Comparison of ENCODE assay signal across 9 cellular contexts in genomic region chr11:33891714-33892327, GRCh38. TPM values are rescaled to one million over a fixed set of nuclear protein-coding genes. Genes with fewer than 3 reads are reported as not detected.
DNase-seq lines count a peak whose midpoint lies in the region; ATAC-seq, FAIRE-seq and TF ChIP-seq lines count a peak whose summit lies in the region.
"Had no signal": no experiment of that assay in that cellular context is flagged by ENCODE, and none has a peak within 500 bp of the region (broad histone marks: within the 10 kb centered on the region; RNA-seq: fewer than 3 reads in every experiment).

Gene LMO2, minus strand, starts transcription at chr11:33892076. Its CDS starts 22,360 bp downstream, at chr11:33869716.

- H3K27me3 Mint-ChIP-seq in brain = peaks cover 4% of the 10 kb centered on the region

- ATAC-seq in omental fat pad (ENCODE audit: low FRiP score) (no peak), PC-3 (no peak), GM21786 (IDR thresholded peaks at IDR 0.05; ENCODE audit: unreplicated experiment) (no peak)

- H3K36me3 Mint-ChIP-seq in brain = no peaks in the 10 kb centered on the region

- H3F3A ChIP-seq in PC-3 (ENCODE audit: low read length, unreplicated experiment) = no peaks in the 10 kb centered on the region

- peaks cover 36% of the 10 kb centered on the region for H3K4me1 Mint-ChIP-seq in brain

- no TSS peak for BruUV-seq in PC-3 (replicated peaks; lab: Mats Ljungman, UMichigan)

- peak within 1 kb of the TSS; percentile 53 to 83 (median 66) for H3K4me3 Mint-ChIP-seq in brain

- no peak within 1 kb of the TSS for H3K4me3 ChIP-seq in PC-3 (ENCODE audit: low read length)

- peak within 1 kb of the TSS; percentile 48 to 94 (median 90) for H3K27ac Mint-ChIP-seq in brain

- H3K36me3 ChIP-seq in PC-3 (ENCODE audit: low read depth, low read length) = no peaks in the 10 kb centered on the region

- CTCF ChIA-PET in PC-3 (lab: Charles Lee) = no interaction called here

- H3K27ac ChIP-seq in PC-3 (ENCODE audit: low read length) = no peak within 1 kb of the TSS

- no peak for DNase-seq in GM12891 (ENCODE audit: insufficient read length, low spot score)
- peak; percentile 95 for DNase-seq in NCI-H2081 treated with DMSO at 0.1 percent for 48 hours (lab: John Stamatoyannopoulos, UW)
- no peak for DNase-seq in omental fat pad (ENCODE audit: low spot score)
- DNase-seq in PC-3 = no peak
- DNase-seq in stimulated activated CD4-positive, alpha-beta T cell treated with anti-CD3 and anti-CD28 coated beads, Interleukin-1b, Interleukin-23, amount 100 ng/mL, for 48 hours = no peak
- no peak for DNase-seq in activated naive CD4-positive, alpha-beta T cell (lab: John Stamatoyannopoulos, UW)
- DNase-seq: stimulated activated naive CD4-positive, alpha-beta T cell had no signal

- H3K4me2 ChIP-seq in PC-3 (ENCODE audit: low read length) = no peak within 1 kb of the TSS

- no peaks in the 10 kb centered on the region for H3K79me2 ChIP-seq in PC-3 (ENCODE audit: low read length)

- no peak for TF ChIP-seq CTCF in brain (conservative IDR thresholded peaks at IDR 0.05)
- TF ChIP-seq CTCF in omental fat pad (IDR thresholded peaks at IDR 0.05) = no peak
- no peak for TF ChIP-seq CTCF in PC-3 (conservative IDR thresholded peaks at IDR 0.05; ENCODE audit: low read depth, low read length)

- TF ChIP-seq POLR2A in GM12891 (IDR thresholded peaks at IDR 0.05; ENCODE audit: low read depth, low read length) = no peak; the same call in 1 of the 2 replicates

- no peak within 1 kb of the TSS for H2AFZ ChIP-seq in PC-3 (ENCODE audit: low read length)

- H3K4me1 ChIP-seq in PC-3 (ENCODE audit: insufficient read depth, low read length) = no peaks in the 10 kb centered on the region

- H3K27me3 ChIP-seq in PC-3 (ENCODE audit: low read length) = peaks cover 12% of the 10 kb centered on the region; the same call in 1 of the 2 replicates

- H4K20me1 ChIP-seq in PC-3 (ENCODE audit: low read length) = no peaks in the 10 kb centered on the region

- no peak within 1 kb of the TSS for H3K9ac ChIP-seq in PC-3 (ENCODE audit: low read length)

- FAIRE-seq in GM12891 (lab: Jason Lieb, UNC) = peak; percentile 81

- H3K9me3 ChIP-seq in PC-3 (ENCODE audit: low read length) = no peaks in the 10 kb centered on the region

- H3K9me2 ChIP-seq in PC-3 (replicated peaks; ENCODE audit: low read length) = no peaks in the 10 kb centered on the region

- H3K9me3 Mint-ChIP-seq in brain = peaks cover 0 to 16% (median 3%) of the 10 kb centered on the region in 5 experiments

- intact Hi-C loops in PC-3 (cut with micrococcal nuclease) = no loop called here

- POLR2A ChIA-PET in PC-3 (lab: Charles Lee; ENCODE audit: unreplicated experiment) = no interaction called here

TF ChIP-seq in GM12891, 5 proteins besides CTCF, POLR2A, EP300 and RAD21:
- no peak for TF ChIP-seq SPI1 (IDR thresholded peaks at IDR 0.05; ENCODE audit: low read depth, low read length)
- TF ChIP-seq TAF1 (IDR thresholded peaks at IDR 0.05; ENCODE audit: low read depth, low read length) = no peak; the same call in 1 of the 2 replicates
- no peak for TF ChIP-seq PAX5 (IDR thresholded peaks at IDR 0.05; ENCODE audit: insufficient read depth, low read length, severe bottlenecking)
- peak; percentile 41; the same call in 1 of the 2 replicates for TF ChIP-seq POLR2AphosphoS5 (IDR thresholded peaks at IDR 0.05; ENCODE audit: low read depth, low read length)
- no peak for TF ChIP-seq POU2F2 (IDR thresholded peaks at IDR 0.05; ENCODE audit: low read depth, low read length)
TF ChIP-seq in GM12891: peak in this region for 1.

RNA-seq across cellular contexts. Expression of gene LMO2, which starts in this region (rescaled TPM):
- polyA plus RNA-seq in GM12891 (2012; ENCODE audit: low read depth, missing spikeins) = 24.5 TPM
- polyA plus RNA-seq in brain (ENCODE audit: insufficient read depth, low read depth, low replicate concordance) = 33.3 TPM
- 10 to 100 TPM in 3 of 4 donors, 1 to 10 TPM in 1; 9.4 to 53.3 (median 25.8) TPM for total RNA-seq in omental fat pad
- total RNA-seq in PC-3 (2014; rRNA removed) = 0.23 and 0.51 TPM in 2 replicates
